In genomic region chr1:12229835-12230548, GRCh38 we compare ENCODE assay signal across 1 cellular context.
TF ChIP-seq lines count a peak whose summit lies in the region.

TSS of gene VPS13D (plus strand) at chr1:12230030. CDS start at chr1:12234267, 4,237 bp downstream.

TF ChIP-seq in HepG2, 621 proteins besides CTCF, POLR2A, EP300 and RAD21 (continued from another document):
- TF ChIP-seq MLXIP (CRISPR knock-in tag; IDR thresholded peaks at IDR 0.05; ENCODE audit: borderline replicate concordance) = no peak
- TF ChIP-seq GTF2F1 (IDR thresholded peaks at IDR 0.05; ENCODE audit: low read length) = no peak
- TF ChIP-seq KLF11 (CRISPR knock-in tag; IDR thresholded peaks at IDR 0.05) = no peak
